ENCODE assay signal across 8 cellular contexts in the genomic region with DNA sequence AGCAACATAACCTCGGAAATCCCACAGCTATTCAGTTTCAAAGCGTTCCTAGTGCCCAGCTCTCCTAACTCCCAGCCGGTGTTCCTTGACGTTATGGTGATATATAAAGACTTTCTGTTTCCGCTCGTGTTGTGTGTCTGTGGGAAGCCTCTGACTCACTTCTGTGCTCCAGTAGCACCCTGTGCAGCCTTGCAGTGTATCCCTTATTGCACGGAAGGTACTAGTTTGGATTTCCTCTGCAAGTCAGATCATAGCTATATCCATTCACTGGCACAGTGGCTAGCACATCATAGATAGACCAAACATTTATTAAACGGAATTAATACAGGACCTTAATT. TPM values are rescaled to one million over a fixed set of nuclear protein-coding genes. Genes with fewer than 3 reads are reported as not detected.
A peak's percentile ranks its signal among the peaks of the same experiment; 100 is the strongest.
DNase-seq lines count a peak whose midpoint lies in the region; ATAC-seq and TF ChIP-seq lines count a peak whose summit lies in the region.

No MANE protein-coding gene starts in this region.

- DNase-seq in BJ (ENCODE audit: low read depth) (peak; percentile 14), SW480 (ENCODE audit: low spot score) (peak; percentile 65), cerebellum (ENCODE audit: low spot score) (peak; percentile 0), left lung (no peak), globus pallidus (ENCODE audit: low spot score) (no peak)
- peak; percentile 6 to 13 for DNase-seq in stimulated activated CD4-positive, alpha-beta T cell treated with anti-CD3 and anti-CD28 coated beads, Interleukin-4, amount 100 ng/mL, for 48 hours (ENCODE audit: low read depth in 2 of 2)

- POLR2A ChIA-PET in BJ (lab: Charles Lee): no interaction called here

- intact Hi-C loops in left lung (cut with DNase I): no loop called here

- no peaks in the 10 kb centered on the region for H3K9me3 ChIP-seq in left lung

- TF ChIP-seq CTCF in BJ (IDR thresholded peaks at IDR 0.05; ENCODE audit: insufficient read depth, low read depth, low read length) (no peak), left lung (IDR thresholded peaks at IDR 0.05) (no peak)

- CTCF ChIA-PET in BJ (lab: Yijun Ruan, JAX): no interaction called here

- peak overlapping the region; percentile 81 to 83 for H3K27ac ChIP-seq in left lung

- ATAC-seq in GM18909 (IDR thresholded peaks at IDR 0.05; ENCODE audit: poor library complexity, unreplicated experiment) (peak; percentile 44), HG03354 (IDR thresholded peaks at IDR 0.05; ENCODE audit: poor library complexity, severe bottlenecking, unreplicated experiment) (peak; percentile 44), left lung (peak; percentile 55)

- H3K27me3 ChIP-seq in BJ (ENCODE audit: control insufficient read depth, insufficient read depth, low read length) (no peaks in the 10 kb centered on the region), left lung (peaks cover 0 to 27% of the 10 kb centered on the region in 2 donors)

- no peaks in the 10 kb centered on the region for H3K4me1 ChIP-seq in left lung

- H3K4me3 ChIP-seq in BJ (ENCODE audit: low read depth, low read length) (peak overlapping the region; percentile 59), left lung (peak overlapping the region; percentile 53 to 54)

- H3K36me3 ChIP-seq in BJ (ENCODE audit: control insufficient read depth, insufficient read depth, low read length): no peaks in the 10 kb centered on the region
- no peaks in the 10 kb centered on the region for H3K36me3 ChIP-seq in left lung

RNA-seq across cellular contexts. Expression of gene ASAH2B, which starts 0.6 kb away (rescaled TPM):
- 2.7 and 6.1 TPM in 2 replicates for polyA plus RNA-seq in BJ (2011; rRNA removed)
- 2.6 and 3.5 TPM in 2 replicates for polyA minus RNA-seq in BJ (2011; rRNA and poly(A)+ RNA removed)
- total RNA-seq in cerebellum: 9.1 TPM
- 1 to 10 TPM; 4.0 to 6.5 TPM for total RNA-seq in left lung

Comparison
In these comparisons a context has a peak if more than half of its experiments do, and no peak if none do; other contexts are left out.
1. DNase-seq: peak in BJ (single experiment), SW480 (single experiment), cerebellum (single experiment) and stimulated activated CD4-positive, alpha-beta T cell treated with anti-CD3 and anti-CD28 coated beads, Interleukin-4, amount 100 ng/mL, for 48 hours (2 of 2); none in left lung (0 of 2) and globus pallidus (single experiment).
2. Peak in every context shown above with its lines, with median percentiles within 50 percentile points of each other: ATAC-seq.